In genomic region chr5:136153581-136154236, GRCh38 we compare ENCODE assay signal across 22 cellular contexts. TPM values are rescaled to one million over a fixed set of nuclear protein-coding genes. Genes with fewer than 3 reads are reported as not detected.
A peak's percentile ranks its signal among the peaks of the same experiment; 100 is the strongest.
DNase-seq lines count a peak whose midpoint lies in the region; ATAC-seq and TF ChIP-seq lines count a peak whose summit lies in the region.
"Had no signal": no experiment of that assay in that cellular context is flagged by ENCODE, and none has a peak within 500 bp of the region (broad histone marks: within the 10 kb centered on the region; RNA-seq: fewer than 3 reads in every experiment).

No MANE protein-coding gene starts in this region.

- no peaks in the 10 kb centered on the region for H3K9me2 ChIP-seq in GM23338 (ENCODE audit: insufficient read depth)
- no peaks in the 10 kb centered on the region for H3K9me2 ChIP-seq in OCI-LY7 (ENCODE audit: insufficient read depth, low read length)

- H3K27me3 ChIP-seq in A673 (replicated peaks; ENCODE audit: insufficient read depth, low read depth, low read length, poor library complexity) (no peaks in the 10 kb centered on the region), GM23338 (ENCODE audit: insufficient read depth) (no peaks in the 10 kb centered on the region), mesendoderm (ENCODE audit: insufficient read depth, low read length, poor library complexity) (no peaks in the 10 kb centered on the region)

- no peak overlapping the region for H2BK120ac ChIP-seq in mesendoderm (ENCODE audit: low read depth, low read length)

- H4K5ac ChIP-seq in mesendoderm (ENCODE audit: low read length), result no peak overlapping the region

- H2AK5ac ChIP-seq in mesendoderm (ENCODE audit: low read length), result no peak overlapping the region

- ATAC-seq in GM23338 (no peak), HG02798 (IDR thresholded peaks at IDR 0.05; ENCODE audit: poor library complexity, unreplicated experiment) (no peak)

- peaks cover 91% of the 10 kb centered on the region for H3K79me2 ChIP-seq in GM23338 (replicated peaks; ENCODE audit: insufficient read depth)
- peaks cover 100% of the 10 kb centered on the region for H3K79me2 ChIP-seq in OCI-LY7 (ENCODE audit: insufficient read depth, low read depth, low read length)
- H3K79me2 ChIP-seq in mesendoderm (ENCODE audit: control insufficient read depth, insufficient read depth, low read length), result peaks cover 10% of the 10 kb centered on the region

- no peak overlapping the region for H3K4ac ChIP-seq in mesendoderm (ENCODE audit: low read depth, low read length)

- TF ChIP-seq CTCF in A673 (conservative IDR thresholded peaks at IDR 0.05; ENCODE audit: low read depth, low read length), result no peak
- TF ChIP-seq CTCF in GM23338 (conservative IDR thresholded peaks at IDR 0.05; ENCODE audit: low read depth in 2 of 2), result no peak
- TF ChIP-seq CTCF in OCI-LY7 (conservative IDR thresholded peaks at IDR 0.05; ENCODE audit: low read length), result no peak

- DNase-seq in A673 (ENCODE audit: low spot score) (no peak), GM23338 (ENCODE audit: low spot score) (no peak), OCI-LY7 (ENCODE audit: low spot score) (no peak), mesendoderm (no peak), inferior parietal cortex (ENCODE audit: extremely low spot score) (no peak)
- no peak for DNase-seq in stimulated activated CD4-positive, alpha-beta T cell treated with anti-CD3 and anti-CD28 coated beads, Interleukin-15, amount 100 ng/mL, for 24 hours
- DNase-seq: ACHN; AML-193; CD4-positive, alpha-beta T cell; DMS153; DMS79; GDM1; GOT3; Kasumi-1; KBM-7 had no signal

- BruUV-seq in A673 (replicated peaks; lab: Mats Ljungman, UMichigan), result TSS peak; percentile 13
- BruUV-seq in OCI-LY7 (replicated peaks; lab: Mats Ljungman, UMichigan), result TSS peak; percentile 13

- H3K4me1 Mint-ChIP-seq in GM23338, result peaks cover 14% of the 10 kb centered on the region; the same call in 2 of the 3 replicates

- H3K4me1 ChIP-seq in A673 (ENCODE audit: insufficient read depth, low read length, poor library complexity, severe bottlenecking) (no peaks in the 10 kb centered on the region), GM23338 (ENCODE audit: insufficient read depth) (peaks cover 10% of the 10 kb centered on the region), OCI-LY7 (ENCODE audit: insufficient read depth, low read length, poor library complexity, severe bottlenecking) (peaks cover 8% of the 10 kb centered on the region), mesendoderm (ENCODE audit: control insufficient read depth, low read depth, low read length) (no peaks in the 10 kb centered on the region)

- H3K4me2 ChIP-seq in GM23338 (no peak overlapping the region), OCI-LY7 (ENCODE audit: low read length) (no peak overlapping the region), mesendoderm (ENCODE audit: low read length) (no peak overlapping the region)

- CTCF ChIA-PET in A673 (lab: Charles Lee), result no interaction called here
- CTCF ChIA-PET in OCI-LY7 (lab: Charles Lee; ENCODE audit: unreplicated experiment), result no interaction called here

- intact Hi-C loops in A673 (cut with micrococcal nuclease; ENCODE audit: unreplicated experiment) (no loop called here), OCI-LY7 (cut with micrococcal nuclease; ENCODE audit: unreplicated experiment) (no loop called here)

- no peak overlapping the region for H3K9ac ChIP-seq in mesendoderm (ENCODE audit: low read length)

- H3K18ac ChIP-seq in mesendoderm (ENCODE audit: low read length), result peak overlapping the region; percentile 28

- WGBS in mesendoderm (ENCODE audit: extremely low coverage, insufficient coverage, low lambda C conversion rate), result no CpG with 5 or more reads among the region's 11 CpGs

- H3K9me3 ChIP-seq in A673 (ENCODE audit: low read depth, low read length, poor library complexity, severe bottlenecking) (no peaks in the 10 kb centered on the region), OCI-LY7 (ENCODE audit: low read length) (0 out of 2 replicates have a peak, but pooled peaks cover 3% of the 10 kb centered on the region)
- H3K9me3 ChIP-seq: HAP-1 had no signal

- H3K9me3 Mint-ChIP-seq in GM23338, result peaks cover 6% of the 10 kb centered on the region; the same call in 2 of the 3 replicates
- H3K9me3 Mint-ChIP-seq: CD4-positive, alpha-beta T cell had no signal

- no peaks in the 10 kb centered on the region for H3K27me3 Mint-ChIP-seq in GM23338 (ENCODE audit: insufficient read depth, low read depth, poor library complexity)
- H3K27me3 Mint-ChIP-seq: CD4-positive, alpha-beta T cell had no signal

- H2BK15ac ChIP-seq in mesendoderm (replicated peaks; ENCODE audit: low read depth), result no peak overlapping the region

- peak overlapping the region; percentile 33; the same call in 1 of the 2 replicates for H3K27ac Mint-ChIP-seq in GM23338
- H3K27ac Mint-ChIP-seq: CD4-positive, alpha-beta T cell had no signal

- H3K4me3 ChIP-seq in A673 (ENCODE audit: low read depth, low read length, poor library complexity, severe bottlenecking) (no peak overlapping the region), GM23338 (no peak overlapping the region), OCI-LY7 (ENCODE audit: low read depth, low read length, poor library complexity, severe bottlenecking) (no peak overlapping the region), mesendoderm (ENCODE audit: low read length) (no peak overlapping the region)
- H3K4me3 ChIP-seq: HAP-1 had no signal

- H3K36me3 ChIP-seq in A673 (ENCODE audit: insufficient read depth, low read length, poor library complexity, severe bottlenecking), result peaks cover 28% of the 10 kb centered on the region
- H3K36me3 ChIP-seq in GM23338 (ENCODE audit: insufficient read depth), result peaks cover 35% of the 10 kb centered on the region; the same call in 1 of the 2 replicates
- peaks cover 90% of the 10 kb centered on the region for H3K36me3 ChIP-seq in OCI-LY7 (ENCODE audit: insufficient read depth, low read length)
- H3K36me3 ChIP-seq in mesendoderm (ENCODE audit: control insufficient read depth, insufficient read depth, low read length), result peaks cover 4% of the 10 kb centered on the region

- H4K20me1 ChIP-seq in GM23338 (replicated peaks; ENCODE audit: insufficient read depth), result peaks cover 46% of the 10 kb centered on the region
- H4K20me1 ChIP-seq in OCI-LY7 (ENCODE audit: insufficient read depth, low read length), result peaks cover under 1% of the 10 kb centered on the region; the same call in 1 of the 2 replicates

- no peak overlapping the region for H4K8ac ChIP-seq in mesendoderm (ENCODE audit: low read depth, low read length)

- H2BK5ac ChIP-seq in mesendoderm (ENCODE audit: low read length), result no peak overlapping the region

- no peak overlapping the region for H3K56ac ChIP-seq in mesendoderm (ENCODE audit: low read length)

- H3F3A ChIP-seq in GM23338 (replicated peaks; ENCODE audit: low read depth), result no peaks in the 10 kb centered on the region

- H2AFZ ChIP-seq in GM23338, result no peak overlapping the region
- no peak overlapping the region for H2AFZ ChIP-seq in OCI-LY7 (ENCODE audit: low read length)

- no peak overlapping the region for H3K4me3 Mint-ChIP-seq in GM23338
- H3K4me3 Mint-ChIP-seq: CD4-positive, alpha-beta T cell had no signal

- H3K36me3 Mint-ChIP-seq in GM23338 (ENCODE audit: low read depth), result peaks cover 51% of the 10 kb centered on the region

- no peak overlapping the region for H3K23ac ChIP-seq in mesendoderm (ENCODE audit: low read length)

- peaks cover 15% of the 10 kb centered on the region for H3K79me1 ChIP-seq in mesendoderm (ENCODE audit: low read length)

- POLR2A ChIA-PET in A673 (lab: Charles Lee; ENCODE audit: low non-redundant PET) (no interaction called here), OCI-LY7 (lab: Charles Lee) (interaction anchor here (0.9 to 2.0 kb wide), 5 partner anchors 9 to 21 kb away, joined by 3 to 7 read pairs (median 4); partner anchors contain the start of gene SMAD5)

- H3K27ac ChIP-seq in A673 (ENCODE audit: low read depth, low read length, poor library complexity, severe bottlenecking), result no peak overlapping the region
- no peak overlapping the region for H3K27ac ChIP-seq in GM23338 (ENCODE audit: low read depth)
- H3K27ac ChIP-seq in OCI-LY7 (ENCODE audit: low read depth, low read length, poor library complexity, severe bottlenecking), result no peak overlapping the region
- H3K27ac ChIP-seq in mesendoderm (ENCODE audit: low read depth, low read length), result no peak overlapping the region
- H3K27ac ChIP-seq: C4-2B had no signal

RNA-seq across cellular contexts. Expression of gene SMAD5, which starts 21.1 kb away (rescaled TPM):
- total RNA-seq in A673 (2021) (72.0 and 73.0 TPM in 2 replicates), OCI-LY7 (2022) (90.6 and 94.5 TPM in 2 replicates)
- total RNA-seq in GM23338 (2014; rRNA removed; shearing (Covaris generic)), result 52.5 and 56.6 TPM in 2 replicates
- 31.2 and 37.5 TPM in 2 replicates for polyA plus RNA-seq in GM23338 (2016; fragmentation: Nextera tagmentation; extraction: Ambion mirVana)
- 32.9 and 62.0 TPM in 2 replicates for total RNA-seq in OCI-LY7 (2014; rRNA removed; shearing (Covaris generic))
- 20.8 TPM for polyA plus RNA-seq in mesendoderm (2013, experiment 1 of 2)
- polyA plus RNA-seq in mesendoderm (2013, experiment 2 of 2), result 20.0 TPM

RNA-seq across cellular contexts. Expression of gene SMIM32, which starts 39.3 kb away (rescaled TPM):
- total RNA-seq in A673 (2021), result not detected in 2 replicates
- 0.19 and 0.56 TPM in 2 replicates for total RNA-seq in GM23338 (2014; rRNA removed; shearing (Covaris generic))
- 0.17 and 0.27 TPM in 2 replicates for polyA plus RNA-seq in GM23338 (2016; fragmentation: Nextera tagmentation; extraction: Ambion mirVana)
- total RNA-seq in OCI-LY7 (2014; rRNA removed; shearing (Covaris generic)), result not detected in 2 replicates
- not detected in 2 replicates for total RNA-seq in OCI-LY7 (2022)
- polyA plus RNA-seq in mesendoderm (2013, experiment 1 of 2), result 0.21 TPM
- 0.20 TPM for polyA plus RNA-seq in mesendoderm (2013, experiment 2 of 2)
- total RNA-seq: A172; CD4-positive, alpha-beta T cell; Daoy; HT-29 had no signal
- polyA plus RNA-seq: BJ had no signal
